21 cellular contexts compared by ENCODE assay signal in genomic region chr12:31594681-31595080, GRCh38. TPM values are rescaled to one million over a fixed set of nuclear protein-coding genes. Genes with fewer than 3 reads are reported as not detected.
DNase-seq lines count a peak whose midpoint lies in the region; ATAC-seq and TF ChIP-seq lines count a peak whose summit lies in the region.
"Had no signal": no experiment of that assay in that cellular context is flagged by ENCODE, and none has a peak within 500 bp of the region (broad histone marks: within the 10 kb centered on the region; RNA-seq: fewer than 3 reads in every experiment).

No MANE protein-coding gene starts in this region.

- intact Hi-C loops in cardiac septum (cut with DNase I): loop anchor here (5.0 kb wide), 1 partner anchor 267 kb away; the partner anchor contains the start of gene SINHCAF

- H2BK5ac ChIP-seq in mesendoderm (ENCODE audit: low read length): no peak overlapping the region

- no peak overlapping the region for H3K18ac ChIP-seq in mesendoderm (ENCODE audit: low read length)

- H3K9me3 Mint-ChIP-seq in T-helper 2 cell treated with Interferon-gamma antibody and Interleukin-4, amounts not matched to agents 5 μg/mL and 100 μg/mL, for 36 hours: no peaks in the 10 kb centered on the region
- H3K9me3 Mint-ChIP-seq: activated naive CD4-positive, alpha-beta T cell treated with anti-CD3 and anti-CD28 coated beads, Interleukin-2, amount 50 U/mL, for 24 hours; neural progenitor cell had no signal

- no peak overlapping the region for H3K4me3 ChIP-seq in cardiac muscle cell
- H3K4me3 ChIP-seq in mesendoderm (ENCODE audit: low read length): no peak overlapping the region
- H3K4me3 ChIP-seq: ascending aorta, BLaER1, heart left ventricle, left ventricle myocardium inferior, neural progenitor cell, sigmoid colon, stomach, tibial artery had no signal

- no peak overlapping the region for H3K23ac ChIP-seq in mesendoderm (ENCODE audit: low read length)

- H3K4me1 ChIP-seq in cardiac muscle cell (ENCODE audit: low read depth) (peaks cover 6% of the 10 kb centered on the region), mesendoderm (ENCODE audit: control insufficient read depth, low read depth, low read length) (peaks cover 4% of the 10 kb centered on the region)
- H3K4me1 ChIP-seq: neural progenitor cell had no signal

- WGBS in mesendoderm (ENCODE audit: extremely low coverage, insufficient coverage, low lambda C conversion rate): no CpG with 5 or more reads among the region's 5 CpGs

- DNase-seq in cardiac muscle cell (ENCODE audit: low read depth in 1 of 2, low spot score in 1 of 2) (peak; percentile 5 to 53), cardiac septum (ENCODE audit: low spot score) (no peak), astrocyte of the hippocampus (ENCODE audit: low read depth, low spot score) (peak; percentile 77), mesendoderm (peak; percentile 56), hippocampal formation (lab: John Stamatoyannopoulos, UW) (no peak), SKM-1 treated with dmso at 0.1 percent for 144 hours (lab: John Stamatoyannopoulos, UW; ENCODE audit: unreplicated experiment) (no peak)
- DNase-seq in T-helper 2 cell treated with Interferon-gamma antibody and Interleukin-4, amounts not matched to agents 5 μg/mL and 100 μg/mL, for 36 hours (ENCODE audit: low spot score): no peak
- DNase-seq: 8988T; activated CD4-positive, alpha-beta T cell treated with anti-CD3 and anti-CD28 coated beads, Interleukin-2, amount 50 U/mL, for 1 hour; heart left ventricle; left ventricle myocardium inferior; posterior cingulate gyrus; sigmoid colon; stomach; tibial artery had no signal

- H3K27ac Mint-ChIP-seq in T-helper 2 cell treated with Interferon-gamma antibody and Interleukin-4, amounts not matched to agents 5 μg/mL and 100 μg/mL, for 36 hours: no peak overlapping the region
- H3K27ac Mint-ChIP-seq: activated naive CD4-positive, alpha-beta T cell treated with anti-CD3 and anti-CD28 coated beads, Interleukin-2, amount 50 U/mL, for 24 hours; neural progenitor cell had no signal

- H3K27me3 Mint-ChIP-seq in T-helper 2 cell treated with Interferon-gamma antibody and Interleukin-4, amounts not matched to agents 5 μg/mL and 100 μg/mL, for 36 hours (ENCODE audit: low read depth): peaks cover 23% of the 10 kb centered on the region

- H3K27ac ChIP-seq in cardiac muscle cell: peak overlapping the region; percentile 6
- no peak overlapping the region for H3K27ac ChIP-seq in mesendoderm (ENCODE audit: low read depth, low read length)
- H3K27ac ChIP-seq: ascending aorta, BLaER1, epithelial cell of prostate, heart left ventricle, left ventricle myocardium inferior, neural progenitor cell, sigmoid colon, stomach, tibial artery had no signal

- no peak overlapping the region for H3K4ac ChIP-seq in mesendoderm (ENCODE audit: low read depth, low read length)

- H2AK5ac ChIP-seq in mesendoderm (ENCODE audit: low read length): no peak overlapping the region

- H3K36me3 ChIP-seq in cardiac muscle cell (no peaks in the 10 kb centered on the region), mesendoderm (ENCODE audit: control insufficient read depth, insufficient read depth, low read length) (no peaks in the 10 kb centered on the region)
- H3K36me3 ChIP-seq: ascending aorta, BLaER1, heart left ventricle, left ventricle myocardium inferior, neural progenitor cell, sigmoid colon, stomach, tibial artery had no signal

- H4K5ac ChIP-seq in mesendoderm (ENCODE audit: low read length): no peak overlapping the region

- H3K79me1 ChIP-seq in mesendoderm (ENCODE audit: low read length): no peaks in the 10 kb centered on the region

- no peaks in the 10 kb centered on the region for H3K9me3 ChIP-seq in cardiac muscle cell (ENCODE audit: low read depth)
- H3K9me3 ChIP-seq: ascending aorta, BLaER1, heart left ventricle, left ventricle myocardium inferior, sigmoid colon, stomach, tibial artery had no signal

- no peak for TF ChIP-seq CTCF in cardiac muscle cell (IDR thresholded peaks at IDR 0.05; ENCODE audit: low read depth, low read length)

- H3K4me2 ChIP-seq in mesendoderm (ENCODE audit: low read length): no peak overlapping the region
- H3K4me2 ChIP-seq: BLaER1, neural progenitor cell had no signal

- H3K79me2 ChIP-seq in mesendoderm (ENCODE audit: control insufficient read depth, insufficient read depth, low read length): no peaks in the 10 kb centered on the region

- H3K36me3 Mint-ChIP-seq in T-helper 2 cell treated with Interferon-gamma antibody and Interleukin-4, amounts not matched to agents 5 μg/mL and 100 μg/mL, for 36 hours (ENCODE audit: low read depth): peaks cover 3% of the 10 kb centered on the region
- H3K36me3 Mint-ChIP-seq: activated naive CD4-positive, alpha-beta T cell treated with anti-CD3 and anti-CD28 coated beads, Interleukin-2, amount 50 U/mL, for 24 hours; neural progenitor cell had no signal

- H2BK15ac ChIP-seq in mesendoderm (replicated peaks; ENCODE audit: low read depth): no peak overlapping the region

- H3K27me3 ChIP-seq in cardiac muscle cell: no peaks in the 10 kb centered on the region
- H3K27me3 ChIP-seq in mesendoderm (ENCODE audit: insufficient read depth, low read length, poor library complexity): no peaks in the 10 kb centered on the region
- H3K27me3 ChIP-seq: ascending aorta, BLaER1, sigmoid colon, tibial artery had no signal

- no peak overlapping the region for H3K9ac ChIP-seq in mesendoderm (ENCODE audit: low read length)
- H3K9ac ChIP-seq: BLaER1, neural progenitor cell had no signal

- H2BK120ac ChIP-seq in mesendoderm (ENCODE audit: low read depth, low read length): no peak overlapping the region

- no peak overlapping the region for H3K56ac ChIP-seq in mesendoderm (ENCODE audit: low read length)

- H3K4me3 Mint-ChIP-seq in T-helper 2 cell treated with Interferon-gamma antibody and Interleukin-4, amounts not matched to agents 5 μg/mL and 100 μg/mL, for 36 hours: no peak overlapping the region
- H3K4me3 Mint-ChIP-seq: activated naive CD4-positive, alpha-beta T cell treated with anti-CD3 and anti-CD28 coated beads, Interleukin-2, amount 50 U/mL, for 24 hours; neural progenitor cell had no signal

- no peak for ATAC-seq in GM21529 (IDR thresholded peaks at IDR 0.05; ENCODE audit: unreplicated experiment)
- ATAC-seq: heart left ventricle had no signal

- peaks cover 4% of the 10 kb centered on the region for H3K4me1 Mint-ChIP-seq in T-helper 2 cell treated with Interferon-gamma antibody and Interleukin-4, amounts not matched to agents 5 μg/mL and 100 μg/mL, for 36 hours (ENCODE audit: low read depth)

- no peak overlapping the region for H4K8ac ChIP-seq in mesendoderm (ENCODE audit: low read depth, low read length)

RNA-seq across cellular contexts. Expression of gene DENND5B, which starts 3.7 kb away (rescaled TPM):
- total RNA-seq in cardiac muscle cell (85.4 and 121 TPM in 2 replicates), cardiac septum (42.3 TPM)
- 40.4 and 71.6 TPM in 2 replicates for polyA plus RNA-seq in cardiac muscle cell
- polyA plus RNA-seq in mesendoderm (2013, experiment 1 of 2): 5.8 TPM
- polyA plus RNA-seq in mesendoderm (2013, experiment 2 of 2): 5.7 TPM

Comparison
In these comparisons a context has a peak if more than half of its experiments do, and no peak if none do; other contexts are left out.
1. DNase-seq: peak in cardiac muscle cell (2 of 2), astrocyte of the hippocampus (single experiment) and mesendoderm (single experiment); none in cardiac septum (single experiment), T-helper 2 cell treated with Interferon-gamma antibody and Interleukin-4, amounts not matched to agents 5 μg/mL and 100 μg/mL, for 36 hours (single experiment), hippocampal formation (0 of 2) and SKM-1 treated with dmso at 0.1 percent for 144 hours (single experiment).